ENCODE assay signal across 6 cellular contexts in genomic region chr14:23071975-23072539, GRCh38.
DNase-seq lines count a peak whose midpoint lies in the region; ATAC-seq, FAIRE-seq and TF ChIP-seq lines count a peak whose summit lies in the region.

No MANE protein-coding gene starts in this region.

- peaks cover 25 to 60% of the 10 kb centered on the region in 2 experiments for H3K36me3 ChIP-seq in HEK293 (ENCODE audit: control insufficient read depth in 2 of 2, insufficient read depth in 1 of 2, low read length in 2 of 2)
- H3K36me3 ChIP-seq in brain microvascular endothelial cell (replicated peaks), result peaks cover 54% of the 10 kb centered on the region

- POLR2A ChIA-PET in HEK293 (lab: Yijun Ruan, JAX), result interaction anchor here (0.6 to 3.5 kb wide), 14 partner anchors 8 to 249 kb away, joined by 3 to 48 read pairs (median 4); partner anchors contain the start of genes ACIN1, AJUBA, C14orf119 and PABPN1

- H3K9me3 ChIP-seq in HEK293 (ENCODE audit: control insufficient read depth, insufficient read depth, low read depth, low read length), result no peaks in the 10 kb centered on the region

- in situ Hi-C loops in brain microvascular endothelial cell (cut with HindIII; ENCODE audit: low pct_ligation_motif_present, low sequenced_read_pairs), result no loop called here

- CTCF ChIA-PET in HEK293 (lab: Yijun Ruan, JAX), result interaction anchor here (0.6 to 4.0 kb wide), 13 partner anchors 10 to 136 kb away, joined by 3 to 21 read pairs (median 7); partner anchors contain the start of genes ACIN1, C14orf119 and CDH24

- no peaks in the 10 kb centered on the region for H3K27me3 Mint-ChIP-seq in nephron progenitor cell (ENCODE audit: low read depth, poor library complexity)

- ATAC-seq in GM18502 (IDR thresholded peaks at IDR 0.05; ENCODE audit: poor library complexity, unreplicated experiment), result no peak

- no peaks in the 10 kb centered on the region for H3K9me3 Mint-ChIP-seq in nephron progenitor cell

- no peak for FAIRE-seq in RCC 7860 (lab: Jason Lieb, UNC)

- no peaks in the 10 kb centered on the region for H3K27me3 ChIP-seq in brain microvascular endothelial cell (replicated peaks)

- H3K4me3 ChIP-seq in HEK293 (ENCODE audit: low read depth, low read length) (no peak overlapping the region), brain microvascular endothelial cell (ENCODE audit: low read depth, low read length) (no peak overlapping the region)

- H3K27ac Mint-ChIP-seq in nephron progenitor cell, result peak overlapping the region; percentile 97

- peak overlapping the region; percentile 84 for H3K27ac ChIP-seq in HEK293 (ENCODE audit: extremely low read depth, low read depth, low read length)
- peak overlapping the region; percentile 58 for H3K27ac ChIP-seq in brain microvascular endothelial cell

- H3K4me3 Mint-ChIP-seq in nephron progenitor cell, result peak overlapping the region; percentile 97

- peaks cover 16% of the 10 kb centered on the region for H3K4me1 ChIP-seq in HEK293 (ENCODE audit: control insufficient read depth, insufficient read depth, low read length)

- H3K4me1 Mint-ChIP-seq in nephron progenitor cell, result peaks cover 53% of the 10 kb centered on the region

- TF ChIP-seq CTCF in HEK293 (tag by site-specific recombination; IDR thresholded peaks at IDR 0.05), result no peak
- no peak for TF ChIP-seq CTCF in brain microvascular endothelial cell (IDR thresholded peaks at IDR 0.05; ENCODE audit: low read depth, low read length, missing control alignments)
- TF ChIP-seq CTCF in nephron progenitor cell (IDR thresholded peaks at IDR 0.05), result no peak

- peaks cover 47% of the 10 kb centered on the region for H3K36me3 Mint-ChIP-seq in nephron progenitor cell (ENCODE audit: low read depth)

- DNase-seq in brain microvascular endothelial cell, result no peak
- DNase-seq in nephron progenitor cell, result no peak
- DNase-seq in hepatic stellate cell (ENCODE audit: low spot score), result no peak
- DNase-seq in RCC 7860 (ENCODE audit: low spot score), result no peak

TF ChIP-seq in HEK293, 187 proteins besides CTCF, POLR2A, EP300 and RAD21:
- no peak for TF ChIP-seq KLF16 (tag by site-specific recombination; IDR thresholded peaks at IDR 0.05)
- TF ChIP-seq ZNF16 (tag by site-specific recombination; IDR thresholded peaks at IDR 0.05; ENCODE audit: low read depth), result no peak
- TF ChIP-seq SP2 (tag by site-specific recombination; IDR thresholded peaks at IDR 0.05), result peak; percentile 22; the same call in 1 of the 2 replicates
- TF ChIP-seq ZEB2 (tag by site-specific recombination; IDR thresholded peaks at IDR 0.05), result 0 out of 2 replicates have a peak, but pooled peaks have one; percentile 9
- no peak for TF ChIP-seq KLF17 (tag by site-specific recombination; IDR thresholded peaks at IDR 0.05)
- no peak for TF ChIP-seq ZNF76 (tag by site-specific recombination; IDR thresholded peaks at IDR 0.05; ENCODE audit: borderline replicate concordance, low read depth)
